ENCODE assay signal across 2 cellular contexts in genomic region chr5:14247054-14247386, GRCh38.
TF ChIP-seq lines count a peak whose summit lies in the region.

No MANE protein-coding gene starts in this region.

TF ChIP-seq in HepG2, 621 proteins besides CTCF, POLR2A, EP300 and RAD21:
- TF ChIP-seq NR3C1 (CRISPR knock-in tag; IDR thresholded peaks at IDR 0.05), result no peak
- no peak for TF ChIP-seq ZNF543 (CRISPR knock-in tag; IDR thresholded peaks at IDR 0.05)
- TF ChIP-seq ZBTB43 (CRISPR knock-in tag; conservative IDR thresholded peaks at IDR 0.05), result no peak
- no peak for TF ChIP-seq ZNF121 (CRISPR knock-in tag; IDR thresholded peaks at IDR 0.05)
- no peak for TF ChIP-seq FOXK2 (IDR thresholded peaks at IDR 0.05)
- no peak for TF ChIP-seq KLF13 (CRISPR knock-in tag; IDR thresholded peaks at IDR 0.05)
- peak; percentile 49 for TF ChIP-seq STAG1 (CRISPR knock-in tag; IDR thresholded peaks at IDR 0.05)
- TF ChIP-seq ZBTB49 (CRISPR knock-in tag; IDR thresholded peaks at IDR 0.05; ENCODE audit: borderline replicate concordance), result no peak
- no peak for TF ChIP-seq CREB3 (CRISPR knock-in tag; IDR thresholded peaks at IDR 0.05)
- TF ChIP-seq, protein P1, sequence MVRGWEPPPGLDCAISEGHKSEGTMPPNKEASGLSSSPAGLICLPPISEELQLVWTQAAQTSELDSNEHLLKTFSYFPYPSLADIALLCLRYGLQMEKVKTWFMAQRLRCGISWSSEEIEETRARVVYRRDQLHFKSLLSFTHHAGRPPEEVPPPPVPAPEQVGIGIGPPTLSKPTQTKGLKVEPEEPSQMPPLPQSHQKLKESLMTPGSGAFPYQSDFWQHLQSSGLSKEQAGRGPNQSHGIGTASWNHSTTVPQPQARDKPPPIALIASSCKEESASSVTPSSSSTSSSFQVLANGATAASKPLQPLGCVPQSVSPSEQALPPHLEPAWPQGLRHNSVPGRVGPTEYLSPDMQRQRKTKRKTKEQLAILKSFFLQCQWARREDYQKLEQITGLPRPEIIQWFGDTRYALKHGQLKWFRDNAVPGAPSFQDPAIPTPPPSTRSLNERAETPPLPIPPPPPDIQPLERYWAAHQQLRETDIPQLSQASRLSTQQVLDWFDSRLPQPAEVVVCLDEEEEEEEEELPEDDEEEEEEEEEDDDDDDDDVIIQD (CRISPR knock-in tag; IDR thresholded peaks at IDR 0.05; ENCODE audit: low read depth), result no peak
- TF ChIP-seq REPIN1 (CRISPR knock-in tag; IDR thresholded peaks at IDR 0.05; ENCODE audit: borderline replicate concordance, low read depth), result no peak
- no peak for TF ChIP-seq TBL1XR1 (IDR thresholded peaks at IDR 0.05; ENCODE audit: borderline replicate concordance, low read length, partially characterized antibody)
- TF ChIP-seq, protein P2, sequence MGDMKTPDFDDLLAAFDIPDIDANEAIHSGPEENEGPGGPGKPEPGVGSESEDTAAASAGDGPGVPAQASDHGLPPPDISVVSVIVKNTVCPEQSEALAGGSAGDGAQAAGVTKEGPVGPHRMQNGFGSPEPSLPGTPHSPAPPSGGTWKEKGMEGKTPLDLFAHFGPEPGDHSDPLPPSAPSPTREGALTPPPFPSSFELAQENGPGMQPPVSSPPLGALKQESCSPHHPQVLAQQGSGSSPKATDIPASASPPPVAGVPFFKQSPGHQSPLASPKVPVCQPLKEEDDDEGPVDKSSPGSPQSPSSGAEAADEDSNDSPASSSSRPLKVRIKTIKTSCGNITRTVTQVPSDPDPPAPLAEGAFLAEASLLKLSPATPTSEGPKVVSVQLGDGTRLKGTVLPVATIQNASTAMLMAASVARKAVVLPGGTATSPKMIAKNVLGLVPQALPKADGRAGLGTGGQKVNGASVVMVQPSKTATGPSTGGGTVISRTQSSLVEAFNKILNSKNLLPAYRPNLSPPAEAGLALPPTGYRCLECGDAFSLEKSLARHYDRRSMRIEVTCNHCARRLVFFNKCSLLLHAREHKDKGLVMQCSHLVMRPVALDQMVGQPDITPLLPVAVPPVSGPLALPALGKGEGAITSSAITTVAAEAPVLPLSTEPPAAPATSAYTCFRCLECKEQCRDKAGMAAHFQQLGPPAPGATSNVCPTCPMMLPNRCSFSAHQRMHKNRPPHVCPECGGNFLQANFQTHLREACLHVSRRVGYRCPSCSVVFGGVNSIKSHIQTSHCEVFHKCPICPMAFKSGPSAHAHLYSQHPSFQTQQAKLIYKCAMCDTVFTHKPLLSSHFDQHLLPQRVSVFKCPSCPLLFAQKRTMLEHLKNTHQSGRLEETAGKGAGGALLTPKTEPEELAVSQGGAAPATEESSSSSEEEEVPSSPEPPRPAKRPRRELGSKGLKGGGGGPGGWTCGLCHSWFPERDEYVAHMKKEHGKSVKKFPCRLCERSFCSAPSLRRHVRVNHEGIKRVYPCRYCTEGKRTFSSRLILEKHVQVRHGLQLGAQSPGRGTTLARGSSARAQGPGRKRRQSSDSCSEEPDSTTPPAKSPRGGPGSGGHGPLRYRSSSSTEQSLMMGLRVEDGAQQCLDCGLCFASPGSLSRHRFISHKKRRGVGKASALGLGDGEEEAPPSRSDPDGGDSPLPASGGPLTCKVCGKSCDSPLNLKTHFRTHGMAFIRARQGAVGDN (CRISPR knock-in tag; IDR thresholded peaks at IDR 0.05), result peak; percentile 46
- no peak for TF ChIP-seq PAF1 (CRISPR knock-in tag; IDR thresholded peaks at IDR 0.05)
- TF ChIP-seq ZNF234 (CRISPR knock-in tag; conservative IDR thresholded peaks at IDR 0.05), result no peak
- TF ChIP-seq ONECUT2 (CRISPR knock-in tag; IDR thresholded peaks at IDR 0.05), result no peak

TF ChIP-seq in WTC11, 78 proteins besides CTCF, POLR2A, EP300 and RAD21:
- TF ChIP-seq, protein P3, sequence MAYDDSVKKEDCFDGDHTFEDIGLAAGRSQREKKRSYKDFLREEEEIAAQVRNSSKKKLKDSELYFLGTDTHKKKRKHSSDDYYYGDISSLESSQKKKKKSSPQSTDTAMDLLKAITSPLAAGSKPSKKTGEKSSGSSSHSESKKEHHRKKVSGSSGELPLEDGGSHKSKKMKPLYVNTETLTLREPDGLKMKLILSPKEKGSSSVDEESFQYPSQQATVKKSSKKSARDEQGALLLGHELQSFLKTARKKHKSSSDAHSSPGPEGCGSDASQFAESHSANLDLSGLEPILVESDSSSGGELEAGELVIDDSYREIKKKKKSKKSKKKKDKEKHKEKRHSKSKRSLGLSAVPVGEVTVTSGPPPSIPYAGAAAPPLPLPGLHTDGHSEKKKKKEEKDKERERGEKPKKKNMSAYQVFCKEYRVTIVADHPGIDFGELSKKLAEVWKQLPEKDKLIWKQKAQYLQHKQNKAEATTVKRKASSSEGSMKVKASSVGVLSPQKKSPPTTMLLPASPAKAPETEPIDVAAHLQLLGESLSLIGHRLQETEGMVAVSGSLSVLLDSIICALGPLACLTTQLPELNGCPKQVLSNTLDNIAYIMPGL (CRISPR knock-in tag; IDR thresholded peaks at IDR 0.05), result no peak
- TF ChIP-seq RELA (CRISPR knock-in tag; IDR thresholded peaks at IDR 0.05; ENCODE audit: borderline replicate concordance) (no peak), ESRRA (CRISPR knock-in tag; IDR thresholded peaks at IDR 0.05; ENCODE audit: borderline replicate concordance) (no peak), ZNF263 (CRISPR knock-in tag; IDR thresholded peaks at IDR 0.05; ENCODE audit: low read depth) (no peak), EMX1 (CRISPR knock-in tag; IDR thresholded peaks at IDR 0.05) (no peak), ATF1 (CRISPR knock-in tag; IDR thresholded peaks at IDR 0.05) (no peak), GABPB1 (CRISPR knock-in tag; IDR thresholded peaks at IDR 0.05) (no peak), ZNF423 (CRISPR knock-in tag; IDR thresholded peaks at IDR 0.05) (no peak)
